In genomic region chr10:77240042-77240619, GRCh38 we compare ENCODE assay signal across 18 cellular contexts.
DNase-seq lines count a peak whose midpoint lies in the region; ATAC-seq and TF ChIP-seq lines count a peak whose summit lies in the region.
"Had no signal": no experiment of that assay in that cellular context is flagged by ENCODE, and none has a peak within 500 bp of the region (broad histone marks: within the 10 kb centered on the region; RNA-seq: fewer than 3 reads in every experiment).

No MANE protein-coding gene starts in this region.

- POLR2A ChIA-PET in HEK293 (lab: Yijun Ruan, JAX): no interaction called here

- no peaks in the 10 kb centered on the region for H3K27me3 ChIP-seq in rectal smooth muscle tissue (ENCODE audit: control insufficient read depth, insufficient read depth, low read length)
- H3K27me3 ChIP-seq in left ventricle myocardium inferior (ENCODE audit: low read depth): peaks cover 7% of the 10 kb centered on the region
- H3K27me3 ChIP-seq in thyroid gland: no peaks in the 10 kb centered on the region
- H3K27me3 ChIP-seq: brain microvascular endothelial cell, dorsolateral prefrontal cortex, heart left ventricle had no signal

- intact Hi-C loops in left ventricle myocardium inferior (cut with micrococcal nuclease): no loop called here
- intact Hi-C loops in thyroid gland (cut with DNase I): no loop called here

- WGBS in thyroid gland, 2 donors: 65 to 78% methylated on average over 5 of the region's 5 CpGs

- H3K36me3 ChIP-seq in HEK293 (ENCODE audit: control insufficient read depth in 2 of 2, insufficient read depth in 1 of 2, low read length in 2 of 2) (no peaks in the 10 kb centered on the region), rectal smooth muscle tissue (ENCODE audit: control insufficient read depth, insufficient read depth, low read length) (no peaks in the 10 kb centered on the region), left ventricle myocardium inferior (no peaks in the 10 kb centered on the region), thyroid gland (no peaks in the 10 kb centered on the region)
- H3K36me3 ChIP-seq: brain microvascular endothelial cell, heart left ventricle had no signal

- TF ChIP-seq CTCF in HEK293 (tag by site-specific recombination; IDR thresholded peaks at IDR 0.05) (no peak), fibroblast of villous mesenchyme (IDR thresholded peaks at IDR 0.05; ENCODE audit: insufficient read depth, low read depth, low read length) (no peak), left ventricle myocardium inferior (IDR thresholded peaks at IDR 0.05; ENCODE audit: borderline replicate concordance) (no peak), thyroid gland (IDR thresholded peaks at IDR 0.05) (no peak)

- CTCF ChIA-PET in HEK293 (lab: Yijun Ruan, JAX): interaction anchor here (0.9 kb wide), 1 partner anchor 10 kb away, joined by 3 read pairs; no protein-coding TSS in a partner anchor

- peaks cover 7% of the 10 kb centered on the region for H3K4me1 ChIP-seq in HEK293 (ENCODE audit: control insufficient read depth, insufficient read depth, low read length)
- H3K4me1 ChIP-seq in rectal smooth muscle tissue (ENCODE audit: control insufficient read depth, insufficient read depth, low read length): peaks cover 78% of the 10 kb centered on the region
- peaks cover 7% of the 10 kb centered on the region for H3K4me1 ChIP-seq in left ventricle myocardium inferior
- peaks cover 4 to 22% of the 10 kb centered on the region in 2 donors for H3K4me1 ChIP-seq in thyroid gland

- no peaks in the 10 kb centered on the region for H3K9me3 ChIP-seq in HEK293 (ENCODE audit: control insufficient read depth, insufficient read depth, low read depth, low read length)
- H3K9me3 ChIP-seq in left ventricle myocardium inferior (replicated peaks): no peaks in the 10 kb centered on the region
- no peaks in the 10 kb centered on the region for H3K9me3 ChIP-seq in thyroid gland
- H3K9me3 ChIP-seq: heart left ventricle had no signal

- TF ChIP-seq POLR2A in thyroid gland (IDR thresholded peaks at IDR 0.05): no peak

- H3K9ac ChIP-seq in rectal smooth muscle tissue (ENCODE audit: low read length): no peak overlapping the region

- DNase-seq in NCI-H1417 treated with DMSO at 0.1 percent for 48 hours (lab: John Stamatoyannopoulos, UW) (peak; percentile 11), fibroblast of villous mesenchyme (ENCODE audit: low read depth) (peak; percentile 83), NCI-H2196 treated with DMSO at 0.1 percent for 48 hours (lab: John Stamatoyannopoulos, UW; ENCODE audit: unreplicated experiment) (no peak), left ventricle myocardium inferior (no peak), thyroid gland (no peak)
- DNase-seq: activated CD4-positive, alpha-beta T cell treated with anti-CD3 and anti-CD28 coated beads, Interleukin-2, amount 10 ng/mL, durations not matched to agents 24 days and 14 days; activated T-cell treated with anti-CD3 and anti-CD28 coated beads, Interleukin-2, amount 50 U/mL, for 1 hour; brain microvascular endothelial cell; dorsolateral prefrontal cortex; heart left ventricle; islet precursor cell; mesendoderm; NCI-H1048; NCI-H226; stimulated activated CD4-positive, alpha-beta T cell treated with anti-CD3 and anti-CD28 coated beads, Interleukin-4, amount 100 ng/mL, for 1 hour had no signal

- H3K4me3 ChIP-seq in HEK293 (ENCODE audit: low read depth, low read length) (no peak overlapping the region), fibroblast of villous mesenchyme (ENCODE audit: low read depth, low read length) (no peak overlapping the region), rectal smooth muscle tissue (ENCODE audit: low read length) (no peak overlapping the region), left ventricle myocardium inferior (no peak overlapping the region), thyroid gland (replicated peaks in 1 of 3) (no peak overlapping the region)
- H3K4me3 ChIP-seq: dorsolateral prefrontal cortex, heart left ventricle had no signal

- no peak for ATAC-seq in GM21423 (IDR thresholded peaks at IDR 0.05; ENCODE audit: unreplicated experiment)
- ATAC-seq: heart left ventricle had no signal

- peak overlapping the region; percentile 27; the same call in 1 of the 2 replicates for H3K27ac ChIP-seq in HEK293 (ENCODE audit: extremely low read depth, low read depth, low read length)
- peak overlapping the region; percentile 95 for H3K27ac ChIP-seq in rectal smooth muscle tissue (ENCODE audit: low read depth, low read length)
- no peak overlapping the region for H3K27ac ChIP-seq in left ventricle myocardium inferior (replicated peaks)
- H3K27ac ChIP-seq in thyroid gland: no peak overlapping the region
- H3K27ac ChIP-seq: brain microvascular endothelial cell had no signal

TF ChIP-seq in HEK293, 187 proteins besides CTCF, POLR2A, EP300 and RAD21 (continues in another document):
- TF ChIP-seq BCL6B (tag by site-specific recombination; IDR thresholded peaks at IDR 0.05): peak; percentile 35; the same call in 1 of the 2 replicates
- peak; percentile 75 for TF ChIP-seq ZNF335 (tag by site-specific recombination; conservative IDR thresholded peaks at IDR 0.05)
- TF ChIP-seq ZNF639 (tag by site-specific recombination; IDR thresholded peaks at IDR 0.05): no peak
- peak; percentile 84 for TF ChIP-seq PRDM6 (tag by site-specific recombination; IDR thresholded peaks at IDR 0.05)
- no peak for TF ChIP-seq GLIS2 (tag by site-specific recombination; IDR thresholded peaks at IDR 0.05)
- TF ChIP-seq ZNF558 (tag by site-specific recombination; IDR thresholded peaks at IDR 0.05): peak; percentile 53; the same call in 1 of the 2 replicates
- TF ChIP-seq FEZF1 (tag by site-specific recombination; IDR thresholded peaks at IDR 0.05): peak; percentile 61; the same call in 1 of the 2 replicates
- 0 out of 2 replicates have a peak, but pooled peaks have one; percentile 33 for TF ChIP-seq ZNF561 (tag by site-specific recombination; IDR thresholded peaks at IDR 0.05; ENCODE audit: borderline replicate concordance)
- TF ChIP-seq ZNF629 (tag by site-specific recombination; IDR thresholded peaks at IDR 0.05): 0 out of 2 replicates have a peak, but pooled peaks have one; percentile 32
- TF ChIP-seq ZBTB44 (tag by site-specific recombination; IDR thresholded peaks at IDR 0.05): 0 out of 2 replicates have a peak, but pooled peaks have one; percentile 24

Comparison
In these comparisons a context has a peak if more than half of its experiments do, and no peak if none do; other contexts are left out.
1. H3K27ac ChIP-seq: peak in HEK293 (single experiment) and rectal smooth muscle tissue (single experiment); none in left ventricle myocardium inferior (single experiment) and thyroid gland (0 of 3).
2. DNase-seq: peak in NCI-H1417 treated with DMSO at 0.1 percent for 48 hours (single experiment) and fibroblast of villous mesenchyme (single experiment); none in NCI-H2196 treated with DMSO at 0.1 percent for 48 hours (single experiment), left ventricle myocardium inferior (single experiment) and thyroid gland (0 of 2).